ENCODE assay signal across 9 cellular contexts in genomic region chr13:40814803-40815202, GRCh38. TPM values are rescaled to one million over a fixed set of nuclear protein-coding genes. Genes with fewer than 3 reads are reported as not detected.
DNase-seq lines count a peak whose midpoint lies in the region; ATAC-seq and TF ChIP-seq lines count a peak whose summit lies in the region.
"Had no signal": no experiment of that assay in that cellular context is flagged by ENCODE, and none has a peak within 500 bp of the region (broad histone marks: within the 10 kb centered on the region; RNA-seq: fewer than 3 reads in every experiment).

No MANE protein-coding gene starts in this region.

- no peak overlapping the region for H3K27ac ChIP-seq in IMR-90 (ENCODE audit: insufficient read depth, low read length)
- H3K27ac ChIP-seq in fibroblast of lung (ENCODE audit: insufficient read depth, low read length), result no peak overlapping the region
- H3K27ac ChIP-seq: BLaER1 treated with 17β-estradiol and CSF1 and Interleukin-3, amounts not matched to agents 10 nM and 100 nM had no signal

- no peak overlapping the region for H2AK5ac ChIP-seq in IMR-90 (ENCODE audit: low read depth, low read length)

- TF ChIP-seq CTCF in IMR-90 (conservative IDR thresholded peaks at IDR 0.05; ENCODE audit: low read depth, low read length), result no peak
- TF ChIP-seq CTCF in fibroblast of lung (conservative IDR thresholded peaks at IDR 0.05 in 1 of 2, IDR thresholded peaks at IDR 0.05 in 1 of 2; ENCODE audit: low read depth in 1 of 2, low read length in 2 of 2), result no peak

- H4K20me1 ChIP-seq in IMR-90 (ENCODE audit: insufficient read depth, low read length), result no peaks in the 10 kb centered on the region
- H4K20me1 ChIP-seq in fibroblast of lung (ENCODE audit: control insufficient read depth, extremely low read depth, insufficient read depth, low read length), result no peaks in the 10 kb centered on the region
- H4K20me1 ChIP-seq: BLaER1 treated with 17β-estradiol and CSF1 and Interleukin-3, amounts not matched to agents 10 nM and 100 nM had no signal

- no peak overlapping the region for H2BK120ac ChIP-seq in IMR-90 (ENCODE audit: low read depth, low read length)

- in situ Hi-C loops in IMR-90 (cut with MboI; ENCODE audit: low sequenced_read_pairs), result no loop called here

- no peak overlapping the region for H2AK9ac ChIP-seq in IMR-90 (replicated peaks; ENCODE audit: low read depth, low read length, poor library complexity)

- H4K5ac ChIP-seq in IMR-90 (ENCODE audit: low read depth, low read length), result no peak overlapping the region

- no peak overlapping the region for H3K4me2 ChIP-seq in IMR-90 (ENCODE audit: low read depth, low read length)
- no peak overlapping the region for H3K4me2 ChIP-seq in fibroblast of lung (ENCODE audit: extremely low read depth, insufficient read depth, low read length)
- H3K4me2 ChIP-seq: BLaER1 treated with 17β-estradiol and CSF1 and Interleukin-3, amounts not matched to agents 10 nM and 100 nM had no signal

- no peaks in the 10 kb centered on the region for H3K79me1 ChIP-seq in IMR-90 (ENCODE audit: low read depth in 1 of 2, low read length in 2 of 2)

- no peak overlapping the region for H2AFZ ChIP-seq in IMR-90 (replicated peaks; ENCODE audit: low read length, poor library complexity)
- no peak overlapping the region for H2AFZ ChIP-seq in fibroblast of lung (ENCODE audit: low read length)

- H3K9me3 ChIP-seq in IMR-90 (ENCODE audit: control insufficient read depth, insufficient read depth, low read length) (no peaks in the 10 kb centered on the region), fibroblast of lung (ENCODE audit: control insufficient read depth, insufficient read depth, low read depth, low read length) (no peaks in the 10 kb centered on the region)

- peak; percentile 60 for ATAC-seq in IMR-90 (ENCODE audit: low read depth)
- ATAC-seq in HG02970 (IDR thresholded peaks at IDR 0.05; ENCODE audit: low FRiP score, unreplicated experiment), result no peak
- no peak for ATAC-seq in GM18520 (IDR thresholded peaks at IDR 0.05; ENCODE audit: unreplicated experiment)

- no peak for TF ChIP-seq RAD21 in IMR-90 (IDR thresholded peaks at IDR 0.05; ENCODE audit: low read length)

- peaks cover 9% of the 10 kb centered on the region for H3K36me3 ChIP-seq in IMR-90 (ENCODE audit: control insufficient read depth, insufficient read depth, low read length)
- no peaks in the 10 kb centered on the region for H3K36me3 ChIP-seq in fibroblast of lung (ENCODE audit: control insufficient read depth, insufficient read depth, low read length)

- no peak overlapping the region for H3K18ac ChIP-seq in IMR-90 (ENCODE audit: low read depth, low read length)

- no peaks in the 10 kb centered on the region for H3K79me2 ChIP-seq in fibroblast of lung (ENCODE audit: control insufficient read depth, insufficient read depth, low read length)

- no peak overlapping the region for H4K8ac ChIP-seq in IMR-90 (ENCODE audit: low read depth in 2 of 2, low read length in 2 of 2)

- H3K14ac ChIP-seq in IMR-90 (replicated peaks; ENCODE audit: low read depth, low read length), result no peak overlapping the region

- no CpG with 5 or more reads among the region's 2 CpGs for WGBS in IMR-90 (ENCODE audit: extremely low coverage in 2 of 2, insufficient read length in 1 of 2), 2 experiments

- TF ChIP-seq POLR2A in IMR-90 (IDR thresholded peaks at IDR 0.05; ENCODE audit: low read depth, low read length), result no peak

- no peak overlapping the region for H2BK20ac ChIP-seq in IMR-90 (ENCODE audit: low read depth, low read length)

- H3K9me1 ChIP-seq in IMR-90 (ENCODE audit: insufficient read depth, low read length), result no peaks in the 10 kb centered on the region

- DNase-seq in EH (ENCODE audit: low read depth) (peak; percentile 31), IMR-90 (peak; percentile 31), fibroblast of lung (ENCODE audit: low read depth in 2 of 2) (peak; percentile 3 to 17), iris pigment epithelial cell (ENCODE audit: low read depth) (peak; percentile 33), SKM-1 (lab: John Stamatoyannopoulos, UW; ENCODE audit: unreplicated experiment) (no peak)

- H4K91ac ChIP-seq in IMR-90 (ENCODE audit: insufficient read depth, low read depth, low read length), result no peak overlapping the region

- POLR2A ChIA-PET in IMR-90 (lab: Charles Lee; ENCODE audit: unreplicated experiment), result no interaction called here

- H3K4me3 ChIP-seq in IMR-90 (ENCODE audit: insufficient read depth, low read depth, low read length), result no peak overlapping the region
- H3K4me3 ChIP-seq in fibroblast of lung (replicated peaks in 1 of 4; ENCODE audit: control extremely low read depth in 1 of 4, insufficient read depth in 1 of 4, low read depth in 3 of 4, low read length in 4 of 4), result no peak overlapping the region
- H3K4me3 ChIP-seq: BLaER1 treated with 17β-estradiol and CSF1 and Interleukin-3, amounts not matched to agents 10 nM and 100 nM; HAP-1 had no signal

- CTCF ChIA-PET in IMR-90 (lab: Yijun Ruan, JAX), result interaction anchor here (0.6 to 1.6 kb wide), 7 partner anchors 17 to 515 kb away, joined by 3 to 8 read pairs (median 3); partner anchors contain the start of gene SLC25A15

- H2BK15ac ChIP-seq in IMR-90 (ENCODE audit: low read depth, low read length), result no peak overlapping the region

- BruUV-seq in IMR-90 (replicated peaks; lab: Mats Ljungman, UMichigan), result no TSS peak

- dilution Hi-C loops in IMR-90 (cut with HindIII; ENCODE audit: low sequenced_read_pairs, unreplicated experiment), result no loop called here

- intact Hi-C loops in IMR-90 (cut with micrococcal nuclease), result no loop called here

- H3K9ac ChIP-seq in IMR-90 (ENCODE audit: low read depth, low read length) (no peak overlapping the region), fibroblast of lung (ENCODE audit: insufficient read depth, low read length) (no peak overlapping the region)
- H3K9ac ChIP-seq: BLaER1 treated with 17β-estradiol and CSF1 and Interleukin-3, amounts not matched to agents 10 nM and 100 nM had no signal

- H3K4me1 ChIP-seq in IMR-90 (ENCODE audit: control insufficient read depth, insufficient read depth, low read length), result peaks cover 2% of the 10 kb centered on the region; the same call in 1 of the 2 replicates
- H3K4me1 ChIP-seq in fibroblast of lung (ENCODE audit: control insufficient read depth, extremely low read depth, insufficient read depth, low read length), result no peaks in the 10 kb centered on the region
- H3K4me1 ChIP-seq: HAP-1 had no signal

- H3K27me3 ChIP-seq in IMR-90 (ENCODE audit: control insufficient read depth, insufficient read depth, low read length), result no peaks in the 10 kb centered on the region
- no peaks in the 10 kb centered on the region for H3K27me3 ChIP-seq in fibroblast of lung (ENCODE audit: control insufficient read depth, insufficient read depth, low read length)
- H3K27me3 ChIP-seq: BLaER1 treated with 17β-estradiol and CSF1 and Interleukin-3, amounts not matched to agents 10 nM and 100 nM had no signal

- H3K23ac ChIP-seq in IMR-90 (ENCODE audit: low read depth, low read length), result no peak overlapping the region

- H3K56ac ChIP-seq in IMR-90 (ENCODE audit: extremely low read depth, insufficient read depth, low read length), result no peak overlapping the region

- no peak overlapping the region for H3K4ac ChIP-seq in IMR-90 (ENCODE audit: low read depth, low read length)

- no peak overlapping the region for H2BK5ac ChIP-seq in IMR-90 (ENCODE audit: low read depth, low read length, poor library complexity, severe bottlenecking)

TF ChIP-seq in IMR-90, 13 proteins besides CTCF, POLR2A, EP300 and RAD21 (continues in another document):
- TF ChIP-seq NFE2L2 (IDR thresholded peaks at IDR 0.05; ENCODE audit: low read depth, low read length), result no peak
- no peak for TF ChIP-seq RCOR1 (IDR thresholded peaks at IDR 0.05; ENCODE audit: insufficient replicate concordance, low read length)
- no peak for TF ChIP-seq ELK1 (IDR thresholded peaks at IDR 0.05; ENCODE audit: borderline replicate concordance, low read depth, low read length)
- TF ChIP-seq BHLHE40 (IDR thresholded peaks at IDR 0.05; ENCODE audit: low read depth, low read length), result no peak
- TF ChIP-seq MAFK (IDR thresholded peaks at IDR 0.05; ENCODE audit: low read depth, low read length), result no peak
- no peak for TF ChIP-seq MAZ (IDR thresholded peaks at IDR 0.05; ENCODE audit: borderline replicate concordance, low read depth, low read length)
- no peak for TF ChIP-seq MXI1 (IDR thresholded peaks at IDR 0.05; ENCODE audit: borderline replicate concordance, low read depth, low read length)
- no peak for TF ChIP-seq USF2 (IDR thresholded peaks at IDR 0.05; ENCODE audit: low read depth, low read length)

RNA-seq across cellular contexts. Expression of gene SLC25A15, which starts 25.4 kb away (rescaled TPM):
- total RNA-seq in IMR-90 (2012; rRNA removed) (13.3 and 16.1 TPM in 2 replicates), fibroblast of lung (9.6 and 10.3 TPM in 2 replicates)
- polyA plus RNA-seq in IMR-90 (2012; rRNA removed) (5.2 and 5.4 TPM in 2 replicates), fibroblast of lung (6.8 and 10.2 TPM in 2 replicates)
- polyA plus RNA-seq in IMR-90 (2012; cell fraction: cytosol; rRNA removed), result 3.6 and 4.7 TPM in 2 replicates
- polyA plus RNA-seq in IMR-90 (2012; cell fraction: nucleus; rRNA removed; ENCODE audit: low replicate concordance), result 2.5 TPM in 2 replicates
- 5.5 and 7.7 TPM in 2 replicates for polyA plus RNA-seq in fibroblast of lung (2012)
- polyA minus RNA-seq in fibroblast of lung (ENCODE audit: low replicate concordance), result 3.5 and 14.5 TPM in 2 replicates

RNA-seq across cellular contexts. Expression of gene MRPS31, which starts 43.8 kb away (rescaled TPM):
- total RNA-seq in IMR-90 (2012; rRNA removed) (9.3 and 15.3 TPM in 2 replicates), fibroblast of lung (14.2 and 14.9 TPM in 2 replicates)
- polyA plus RNA-seq in IMR-90 (2012; rRNA removed) (14.8 and 15.0 TPM in 2 replicates), fibroblast of lung (16.0 and 21.8 TPM in 2 replicates)
- polyA plus RNA-seq in IMR-90 (2012; cell fraction: cytosol; rRNA removed), result 2.3 and 4.2 TPM in 2 replicates
- polyA plus RNA-seq in IMR-90 (2012; cell fraction: nucleus; rRNA removed; ENCODE audit: low replicate concordance), result 2.4 and 16.6 TPM in 2 replicates
- polyA plus RNA-seq in fibroblast of lung (2012), result 9.5 and 13.6 TPM in 2 replicates
- polyA minus RNA-seq in fibroblast of lung (ENCODE audit: low replicate concordance), result 0.41 and 2.1 TPM in 2 replicates
